Comparison of ENCODE assay signal across 8 cellular contexts in the genomic region with DNA sequence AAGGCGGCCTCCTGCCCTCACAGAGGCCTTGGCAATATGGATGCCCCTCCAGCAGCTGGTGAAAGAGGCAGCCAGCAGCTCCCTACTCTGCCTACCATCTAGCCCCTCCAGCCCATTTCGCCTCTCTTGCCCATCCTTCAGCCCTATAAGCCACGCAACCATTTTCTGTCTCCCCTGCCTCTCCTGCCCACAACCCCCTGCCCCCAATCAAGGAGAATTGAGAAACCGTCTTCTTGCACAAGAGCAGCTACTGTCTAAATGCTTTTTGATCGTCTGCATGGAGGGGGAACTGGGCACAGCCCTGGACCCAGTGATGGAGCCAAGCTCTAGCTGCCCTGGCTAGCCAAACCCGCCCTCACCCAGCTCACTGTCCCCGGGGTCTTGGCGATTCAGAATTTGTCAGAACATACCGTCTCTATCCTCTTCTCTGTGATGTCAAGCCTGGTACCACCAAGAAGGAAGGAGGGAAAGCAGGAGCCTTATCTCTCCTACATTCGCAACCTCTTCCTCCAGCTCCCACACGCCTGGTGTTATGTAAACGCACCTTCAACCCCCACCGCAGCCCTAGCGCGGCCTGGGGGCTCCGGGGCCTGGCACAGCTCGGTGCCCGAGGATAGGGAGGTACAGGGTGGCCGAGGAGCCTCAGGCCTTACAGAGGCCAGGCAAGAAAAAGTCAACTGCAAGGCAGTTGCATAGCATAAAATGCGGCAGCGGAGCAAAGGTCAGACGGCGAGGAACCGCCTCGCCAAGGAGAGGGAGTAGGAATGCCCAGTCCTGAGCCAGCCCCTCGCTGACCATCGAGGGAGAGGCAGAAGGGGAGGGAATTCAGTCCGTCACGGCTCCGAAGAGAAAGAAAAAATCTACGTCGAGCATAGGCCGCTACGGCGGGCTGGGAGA. TPM values are rescaled to one million over a fixed set of nuclear protein-coding genes. Genes with fewer than 3 reads are reported as not detected.
DNase-seq lines count a peak whose midpoint lies in the region; ATAC-seq and TF ChIP-seq lines count a peak whose summit lies in the region.

No MANE protein-coding gene starts in this region.

- no peak for ATAC-seq in HG02852 (IDR thresholded peaks at IDR 0.05; ENCODE audit: unreplicated experiment)

- H3K27ac ChIP-seq in caudate nucleus (ENCODE audit: low read depth, low read length) (peak overlapping the region; percentile 21), liver (ENCODE audit: low read depth in 1 of 2, low read length in 2 of 2) (peak overlapping the region; percentile 85 to 89), tibial artery (peak overlapping the region; percentile 95 to 96)

- peaks cover 47% of the 10 kb centered on the region for H3K4me1 Mint-ChIP-seq in Calu3 (ENCODE audit: low read depth, unreplicated experiment)

- DNase-seq in Calu3 (peak; percentile 48), NOMO-1 (lab: John Stamatoyannopoulos, UW; ENCODE audit: unreplicated experiment in 2 of 2) (peak; percentile 52 to 69), caudate nucleus (lab: John Stamatoyannopoulos, UW) (no peak), tibial artery (peak; percentile 45 to 83), nucleus accumbens (lab: John Stamatoyannopoulos, UW) (no peak), NCI-H2107 (lab: John Stamatoyannopoulos, UW) (no peak)

- H3K36me3 Mint-ChIP-seq in Calu3 (ENCODE audit: insufficient read depth, unreplicated experiment) = peaks cover 65% of the 10 kb centered on the region

- peaks cover 21 to 55% (median 45%) of the 10 kb centered on the region in 4 donors for H3K4me1 ChIP-seq in liver (ENCODE audit: control insufficient read depth in 4 of 4, insufficient read depth in 4 of 4, low read length in 3 of 4)
- H3K4me1 ChIP-seq in tibial artery = peaks cover 0 to 69% (median 52%) of the 10 kb centered on the region in 4 donors

- no peak for TF ChIP-seq RAD21 in liver (IDR thresholded peaks at IDR 0.05)

- no peaks in the 10 kb centered on the region for H3K9me3 Mint-ChIP-seq in Calu3 (ENCODE audit: low read depth, unreplicated experiment)

- H3K9me3 ChIP-seq in liver (ENCODE audit: control insufficient read depth in 4 of 4, low read length in 3 of 4) (no peaks in the 10 kb centered on the region), tibial artery (no peaks in the 10 kb centered on the region)

- WGBS in liver = 9% methylated on average over 35 of the region's 35 CpGs

- CTCF ChIA-PET in Calu3 (lab: Charles Lee) = interaction anchor here (0.5 to 3.2 kb wide), 10 partner anchors 26 to 225 kb away, joined by 3 to 16 read pairs (median 4); no protein-coding TSS in a partner anchor

- H3K4me3 ChIP-seq in liver (ENCODE audit: low read depth in 1 of 3, low read length in 3 of 3) (peak overlapping the region; percentile 78 to 94 (median 90)), tibial artery (peak overlapping the region; percentile 69 to 81)

- intact Hi-C loops in Calu3 (cut with micrococcal nuclease; ENCODE audit: unreplicated experiment) = loop anchor here (2.0 to 10.0 kb wide), 3 partner anchors 107 to 181 kb away; no protein-coding TSS in a partner anchor
- intact Hi-C loops in tibial artery (cut with DNase I; ENCODE audit: low total_unique reads) = loop anchor here (10.0 kb wide), 1 partner anchor 221 kb away; no protein-coding TSS in a partner anchor

- no TSS peak for BruUV-seq in Calu3 (replicated peaks; lab: Mats Ljungman, UMichigan)

- peak overlapping the region; percentile 98 for H3K4me3 Mint-ChIP-seq in Calu3 (ENCODE audit: low read depth, unreplicated experiment)

- peak overlapping the region; percentile 56 to 89 for H3K9ac ChIP-seq in liver (ENCODE audit: low read depth in 1 of 2, low read length in 2 of 2)

- no peaks in the 10 kb centered on the region for H3K27me3 Mint-ChIP-seq in Calu3 (ENCODE audit: unreplicated experiment)

- H3K36me3 ChIP-seq in liver (ENCODE audit: control insufficient read depth in 4 of 4, insufficient read depth in 3 of 4, low read depth in 1 of 4, low read length in 3 of 4) = no peaks in the 10 kb centered on the region
- no peaks in the 10 kb centered on the region for H3K36me3 ChIP-seq in tibial artery

- H3K27me3 ChIP-seq in liver (ENCODE audit: control insufficient read depth in 4 of 4, insufficient read depth in 4 of 4, low read length in 3 of 4) (peaks cover 0 to 2% (median 0%) of the 10 kb centered on the region in 4 donors), tibial artery (no peaks in the 10 kb centered on the region)

- TF ChIP-seq CTCF in Calu3 (IDR thresholded peaks at IDR 0.05; ENCODE audit: unreplicated experiment) = no peak
- TF ChIP-seq CTCF in liver (IDR thresholded peaks at IDR 0.05; ENCODE audit: low read depth, low read length, missing input control) = no peak
- no peak for TF ChIP-seq CTCF in tibial artery (IDR thresholded peaks at IDR 0.05)

- H3K27ac Mint-ChIP-seq in Calu3 (ENCODE audit: unreplicated experiment) = peak overlapping the region; percentile 92

TF ChIP-seq in liver, 16 proteins besides CTCF, POLR2A, EP300 and RAD21:
- TF ChIP-seq ATF3 (IDR thresholded peaks at IDR 0.05) = no peak
- TF ChIP-seq EGR1 (IDR thresholded peaks at IDR 0.05; ENCODE audit: low read depth in 2 of 2) = no peak
- TF ChIP-seq REST (IDR thresholded peaks at IDR 0.05) = no peak
- TF ChIP-seq HNF4A (conservative IDR thresholded peaks at IDR 0.05) = peak; percentile 16 to 33

RNA-seq across cellular contexts. Expression of gene SPRY4, which starts 1.1 kb away (rescaled TPM):
- total RNA-seq in Calu3 (2022) = 23.6 and 29.4 TPM in 2 replicates
- total RNA-seq in liver = 1 to 10 TPM; 4.8 to 9.6 TPM
- polyA plus RNA-seq in liver = 1 to 10 TPM; 2.7 to 4.9 TPM

Comparison
In these comparisons a context has a peak if more than half of its experiments do, and no peak if none do; other contexts are left out.
1. DNase-seq: peak in Calu3 (single experiment), NOMO-1 (2 of 2) and tibial artery (2 of 2); none in caudate nucleus (0 of 61), nucleus accumbens (0 of 56) and NCI-H2107 (single experiment).
2. H3K27ac ChIP-seq: peak in every context shown above with its lines; median percentile 96 in tibial artery; 87 in liver; 21 in caudate nucleus.